Comparison of ENCODE assay signal across 8 cellular contexts in the genomic region with DNA sequence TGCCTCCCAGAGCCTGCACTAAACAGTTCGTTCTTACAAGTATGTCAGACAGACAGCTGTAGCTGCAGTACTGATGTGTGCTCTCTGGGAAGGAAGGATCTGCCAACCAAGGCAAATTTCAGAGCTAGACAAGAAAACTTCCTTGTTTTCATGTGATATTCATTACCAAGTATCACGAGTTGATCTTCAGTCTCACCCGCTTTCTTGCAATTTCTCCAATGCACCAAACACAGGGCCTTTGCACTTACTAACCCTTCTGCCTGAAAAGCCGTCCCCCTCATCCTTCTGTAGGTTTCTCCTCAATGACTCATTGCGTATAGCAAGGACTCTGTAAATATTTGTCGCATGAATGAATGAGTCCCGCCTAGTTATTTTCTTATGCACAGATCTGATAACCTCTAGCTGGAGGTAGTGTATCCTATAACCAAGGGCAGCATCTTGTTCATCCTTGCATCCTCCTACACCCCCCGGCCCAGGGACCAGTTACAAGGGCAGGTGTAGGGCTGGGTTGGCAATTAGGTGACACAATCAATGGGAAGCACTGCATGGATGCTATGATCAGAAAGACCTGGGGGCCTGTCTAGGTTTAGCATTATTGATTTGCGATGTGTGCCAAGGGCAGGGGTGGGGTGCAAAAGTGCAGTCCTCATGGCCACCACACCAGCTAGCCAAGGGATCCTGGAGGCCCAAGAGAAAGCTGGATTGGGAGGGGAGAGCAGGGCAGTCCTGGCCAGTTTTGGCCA. TPM values are rescaled to one million over a fixed set of nuclear protein-coding genes. Genes with fewer than 3 reads are reported as not detected.
DNase-seq lines count a peak whose midpoint lies in the region; FAIRE-seq and TF ChIP-seq lines count a peak whose summit lies in the region.
"Had no signal": no experiment of that assay in that cellular context is flagged by ENCODE, and none has a peak within 500 bp of the region (broad histone marks: within the 10 kb centered on the region; RNA-seq: fewer than 3 reads in every experiment).

No MANE protein-coding gene starts in this region.

- H3K4me3 ChIP-seq in GM12865 (ENCODE audit: low read depth, low read length) (peak overlapping the region; percentile 95), fibroblast of the aortic adventitia (ENCODE audit: low read depth, low read length) (peak overlapping the region; percentile 95), skin epidermis (peak overlapping the region in 4 of 7 experiments; percentile 62 to 83 (median 75))

- TF ChIP-seq CTCF in GM12865 (IDR thresholded peaks at IDR 0.05; ENCODE audit: insufficient read depth, low read depth, low read length, missing control alignments): no peak
- no peak for TF ChIP-seq CTCF in fibroblast of the aortic adventitia (IDR thresholded peaks at IDR 0.05; ENCODE audit: insufficient read depth, low read length)

- DNase-seq in GM12865 (ENCODE audit: low read depth) (no peak), RCC 7860 (ENCODE audit: low spot score) (peak; percentile 15), fibroblast of the aortic adventitia (ENCODE audit: low read depth) (no peak), ACHN (no peak), KBM-7 (no peak)
- DNase-seq in activated CD4-positive, alpha-beta T cell treated with anti-CD3 and anti-CD28 coated beads for 4 hours: no peak

- in situ Hi-C loops in ACHN (cut with HindIII; ENCODE audit: low pct_ligation_motif_present, low pct_unique_long_range_greater_than_20kb, low sequenced_read_pairs) (no loop called here), KBM-7 (cut with MboI; ENCODE audit: low pct_unique_long_range_greater_than_20kb, low sequenced_read_pairs) (no loop called here)

- H3K27ac ChIP-seq in skin epidermis: peak overlapping the region in 11 of 21 experiments; percentile 14 to 98 (median 84)

- FAIRE-seq in RCC 7860 (lab: Jason Lieb, UNC): no peak
- FAIRE-seq: islet of Langerhans had no signal

RNA-seq across cellular contexts. Expression of a gene that starts 51.3 kb away (rescaled TPM):
- total RNA-seq in fibroblast of the aortic adventitia (ENCODE audit: low replicate concordance): 1.6 and 2.2 TPM in 2 replicates

RNA-seq across cellular contexts. Expression of a gene that starts 54.3 kb away (rescaled TPM):
- total RNA-seq in fibroblast of the aortic adventitia (ENCODE audit: low replicate concordance): 30.7 and 36.9 TPM in 2 replicates
